22 cellular contexts compared by ENCODE assay signal in genomic region chr2:109523121-109523520, GRCh38.
"Had no signal": no experiment of that assay in that cellular context is flagged by ENCODE, and none has a peak within 500 bp of the region (broad histone marks: within the 10 kb centered on the region; RNA-seq: fewer than 3 reads in every experiment).

No MANE protein-coding gene starts in this region.

- H3K27ac ChIP-seq: ascending aorta, body of pancreas, SJSA1 had no signal

- H3K27me3 ChIP-seq: ascending aorta, body of pancreas, SJSA1 had no signal

- ATAC-seq: activated CD4-positive, CD25-positive, alpha-beta regulatory T cell treated with anti-CD3 and anti-CD28 coated beads, Interleukin-2, amount 50 U/mL, for 24 hours; activated CD8-positive, alpha-beta T cell treated with anti-CD3 and anti-CD28 coated beads, Interleukin-2, amount 10 ng/mL, durations not matched to agents 7 days and 5 days; body of pancreas; K562; SK-N-SH treated with all-trans-retinoic acid at 6 μM for 48 hours had no signal

- H3K9me3 ChIP-seq: ascending aorta, body of pancreas, SJSA1 had no signal

- H3K4me3 ChIP-seq: ascending aorta, body of pancreas, K562, SJSA1 had no signal

- DNase-seq: activated CD4-positive, alpha-beta T cell treated with anti-CD3 and anti-CD28 coated beads for 4 hours; activated CD4-positive, alpha-beta T cell treated with anti-CD3 and anti-CD28 coated beads, Interleukin-2, amount 50 U/mL, for 4 hours; activated CD8-positive, alpha-beta memory T cell treated with anti-CD3 and anti-CD28 coated beads, Interleukin-2, amount 50 U/mL, for 48 hours; activated CD8-positive, alpha-beta T cell treated with anti-CD3 and anti-CD28 coated beads, Interleukin-2, amount 10 ng/mL, durations not matched to agents 7 days and 5 days; activated naive CD4-positive, alpha-beta T cell treated with anti-CD3 and anti-CD28 coated beads, Interleukin-2, amount 50 U/mL, for 16 hours; activated T-cell treated with anti-CD3 and anti-CD28 coated beads, Interleukin-2, amount 50 U/mL, for 1 hour; amniotic stem cell; body of pancreas; Kasumi-1; NCI-H1105 treated with DMSO at 0.1 percent for 48 hours; NCI-H1436 treated with DMSO at 0.1 percent for 48 hours; NCI-H2081; NCI-H69; NK-92 treated with Interleukin-12 subunit alpha and Interleukin-12 subunit beta, amount 100 ng/mL, for 24 hours; OCI-M1; RPMI8226; SHP77 had no signal

- H3K4me1 ChIP-seq: ascending aorta, body of pancreas, SJSA1 had no signal

- H3K36me3 ChIP-seq: ascending aorta, SJSA1 had no signal
